In the genomic region with DNA sequence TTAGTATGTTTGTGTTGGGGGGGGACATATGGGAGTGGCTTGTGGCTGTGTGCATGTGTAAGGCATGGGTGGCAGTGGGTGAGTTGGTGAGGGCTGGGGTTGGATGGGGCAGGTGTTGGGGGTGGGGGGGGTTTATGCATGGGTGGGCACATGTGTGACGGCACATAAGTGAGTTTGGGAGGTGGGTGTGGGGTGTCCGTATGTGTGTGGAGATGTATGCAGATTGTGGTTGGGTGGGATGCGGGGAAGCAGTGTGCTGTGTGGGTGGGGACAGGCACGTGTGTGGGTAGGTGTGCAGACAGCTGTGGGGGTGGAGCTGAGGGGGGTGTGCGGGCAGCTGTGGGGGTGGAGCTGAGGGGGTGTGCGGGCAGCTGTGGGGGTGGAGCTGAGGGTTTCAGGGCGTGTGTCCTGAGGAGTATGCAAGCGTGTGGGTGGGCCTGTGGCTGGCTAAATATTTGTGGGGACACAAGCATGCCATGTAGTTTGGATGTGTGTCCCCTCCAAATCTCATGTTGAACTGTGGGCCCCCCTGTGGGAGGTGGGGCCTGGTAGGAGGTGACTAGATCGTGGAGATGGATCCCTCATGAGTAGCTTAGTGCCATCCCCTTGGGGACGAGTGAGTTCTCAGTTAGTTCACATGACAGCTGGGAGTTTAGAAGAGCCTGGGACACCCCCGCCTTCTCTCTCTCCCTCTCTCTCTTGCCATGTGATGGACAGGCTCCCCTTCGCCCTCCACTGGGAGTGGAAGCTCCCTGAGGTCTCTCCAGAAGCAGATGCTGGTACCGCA, we compare ENCODE assay signal across 1 cellular context.
TF ChIP-seq lines count a peak whose summit lies in the region.

No MANE protein-coding gene starts in this region.

TF ChIP-seq in HEK293, 187 proteins besides CTCF, POLR2A, EP300 and RAD21 (continued from another document):
- TF ChIP-seq, protein P1, sequence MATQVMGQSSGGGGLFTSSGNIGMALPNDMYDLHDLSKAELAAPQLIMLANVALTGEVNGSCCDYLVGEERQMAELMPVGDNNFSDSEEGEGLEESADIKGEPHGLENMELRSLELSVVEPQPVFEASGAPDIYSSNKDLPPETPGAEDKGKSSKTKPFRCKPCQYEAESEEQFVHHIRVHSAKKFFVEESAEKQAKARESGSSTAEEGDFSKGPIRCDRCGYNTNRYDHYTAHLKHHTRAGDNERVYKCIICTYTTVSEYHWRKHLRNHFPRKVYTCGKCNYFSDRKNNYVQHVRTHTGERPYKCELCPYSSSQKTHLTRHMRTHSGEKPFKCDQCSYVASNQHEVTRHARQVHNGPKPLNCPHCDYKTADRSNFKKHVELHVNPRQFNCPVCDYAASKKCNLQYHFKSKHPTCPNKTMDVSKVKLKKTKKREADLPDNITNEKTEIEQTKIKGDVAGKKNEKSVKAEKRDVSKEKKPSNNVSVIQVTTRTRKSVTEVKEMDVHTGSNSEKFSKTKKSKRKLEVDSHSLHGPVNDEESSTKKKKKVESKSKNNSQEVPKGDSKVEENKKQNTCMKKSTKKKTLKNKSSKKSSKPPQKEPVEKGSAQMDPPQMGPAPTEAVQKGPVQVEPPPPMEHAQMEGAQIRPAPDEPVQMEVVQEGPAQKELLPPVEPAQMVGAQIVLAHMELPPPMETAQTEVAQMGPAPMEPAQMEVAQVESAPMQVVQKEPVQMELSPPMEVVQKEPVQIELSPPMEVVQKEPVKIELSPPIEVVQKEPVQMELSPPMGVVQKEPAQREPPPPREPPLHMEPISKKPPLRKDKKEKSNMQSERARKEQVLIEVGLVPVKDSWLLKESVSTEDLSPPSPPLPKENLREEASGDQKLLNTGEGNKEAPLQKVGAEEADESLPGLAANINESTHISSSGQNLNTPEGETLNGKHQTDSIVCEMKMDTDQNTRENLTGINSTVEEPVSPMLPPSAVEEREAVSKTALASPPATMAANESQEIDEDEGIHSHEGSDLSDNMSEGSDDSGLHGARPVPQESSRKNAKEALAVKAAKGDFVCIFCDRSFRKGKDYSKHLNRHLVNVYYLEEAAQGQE (tag by site-specific recombination; IDR thresholded peaks at IDR 0.05), result no peak
TF ChIP-seq in HEK293: peak in this region for 2.
